Comparison of ENCODE assay signal across 35 cellular contexts in genomic region chr5:132646867-132647266, GRCh38. TPM values are rescaled to one million over a fixed set of nuclear protein-coding genes. Genes with fewer than 3 reads are reported as not detected.
"Had no signal": no experiment of that assay in that cellular context is flagged by ENCODE, and none has a peak within 500 bp of the region (broad histone marks: within the 10 kb centered on the region; RNA-seq: fewer than 3 reads in every experiment).

No MANE protein-coding gene starts in this region.

- H3K4me3 ChIP-seq: adrenal gland, cardiac muscle cell had no signal

- H3K27ac ChIP-seq: adrenal gland, cardiac muscle cell, VCaP had no signal

- H3K27me3 Mint-ChIP-seq: activated B cell treated with CpG ODN at 0.5 μM for 24 hours; activated naive CD4-positive, alpha-beta T cell treated with anti-CD3 and anti-CD28 coated beads, Interleukin-2, amount 50 U/mL, for 24 hours; activated T-cell treated with anti-CD3 and anti-CD28 coated beads, Interleukin-2, amount 50 U/mL, for 24 hours; central memory CD8-positive, alpha-beta T cell had no signal

- FAIRE-seq: astrocyte, bronchial epithelial cell, TTC549 had no signal

- H3K36me3 Mint-ChIP-seq: brain had no signal

- DNase-seq: activated B cell treated with CpG ODN at 0.5 μM for 24 hours; activated CD4-positive, alpha-beta memory T cell treated with anti-CD3 and anti-CD28 coated beads for 36 hours; activated CD4-positive, alpha-beta T cell treated with anti-CD3 and anti-CD28 coated beads for 4 hours; activated CD4-positive, alpha-beta T cell treated with anti-CD3 and anti-CD28 coated beads, Interleukin-2, amount 50 U/mL, for 1 hour; activated CD4-positive, alpha-beta T cell treated with anti-CD3 and anti-CD28 coated beads, Interleukin-2, amount 50 U/mL, for 4 hours; activated CD4-positive, CD25-positive, alpha-beta regulatory T cell treated with anti-CD3 and anti-CD28 coated beads, Interleukin-2, amount 50 U/mL, for 72 hours; activated CD8-positive, alpha-beta memory T cell treated with anti-CD3 and anti-CD28 coated beads, Interleukin-2, amount 50 U/mL, for 48 hours; activated CD8-positive, alpha-beta T cell treated with anti-CD3 and anti-CD28 coated beads for 36 hours; activated effector memory CD4-positive, alpha-beta T cell treated with Interleukin-2 at 50 U/mL for 16 hours; activated gamma-delta T cell; activated naive CD4-positive, alpha-beta T cell treated with anti-CD3 and anti-CD28 coated beads, Interleukin-2, amount 10 ng/mL, durations not matched to agents 7 days and 5 days; activated naive CD4-positive, alpha-beta T cell treated with Interleukin-2 at 50 U/mL for 16 hours; activated T-cell treated with anti-CD3 and anti-CD28 coated beads, Interleukin-2, amount 50 U/mL, for 24 hours; activated T-cell treated with anti-CD3 and anti-CD28 coated beads, Interleukin-2, amount 50 U/mL, for 48 hours; adrenal gland; amniotic stem cell; aorta; caudate nucleus; cerebellar nuclear complex; T-helper 1 cell; T-helper 2 cell; T-helper 9 cell had no signal

- ATAC-seq: activated CD8-positive, alpha-beta T cell treated with anti-CD3 and anti-CD28 coated beads for 36 hours had no signal

- H3K36me3 ChIP-seq: cardiac muscle cell had no signal

- H3K27ac Mint-ChIP-seq: activated B cell treated with CpG ODN at 0.5 μM for 24 hours; activated CD4-positive, alpha-beta memory T cell treated with anti-CD3 and anti-CD28 coated beads for 36 hours; activated CD8-positive, alpha-beta T cell treated with anti-CD3 and anti-CD28 coated beads for 36 hours; activated naive CD4-positive, alpha-beta T cell treated with anti-CD3 and anti-CD28 coated beads, Interleukin-2, amount 10 ng/mL, durations not matched to agents 7 days and 5 days; activated naive CD4-positive, alpha-beta T cell treated with anti-CD3 and anti-CD28 coated beads, Interleukin-2, amount 50 U/mL, for 24 hours; activated naive CD8-positive, alpha-beta T cell; activated T-cell treated with anti-CD3 and anti-CD28 coated beads, Interleukin-2, amount 50 U/mL, for 24 hours; activated T-helper 2 cell treated with anti-CD3 and anti-CD28 coated beads, Interferon-gamma antibody, Interleukin-2, Interleukin-4, amounts not matched to agents 10 μg/mL and 5 μg/mL and 100 μg/mL, durations not matched to agents 14 hours and 24 hours and 36 hours; brain; T-helper 1 cell treated with Interleukin-12 subunit alpha and Interleukin-12 subunit beta and Interleukin-4 antibody, amounts not matched to agents 30 μg/mL and 1 μg/mL, for 36 hours; T-helper 2 cell treated with Interferon-gamma antibody and Interleukin-4, amounts not matched to agents 5 μg/mL and 100 μg/mL, for 36 hours had no signal

- H3K4me1 ChIP-seq: adrenal gland had no signal

- H3K4me3 Mint-ChIP-seq: activated B cell treated with CpG ODN at 0.5 μM for 24 hours; activated CD4-positive, alpha-beta memory T cell treated with anti-CD3 and anti-CD28 coated beads for 36 hours; activated CD8-positive, alpha-beta T cell treated with anti-CD3 and anti-CD28 coated beads for 36 hours; activated naive CD4-positive, alpha-beta T cell treated with anti-CD3 and anti-CD28 coated beads, Interleukin-2, amount 10 ng/mL, durations not matched to agents 7 days and 5 days; activated naive CD4-positive, alpha-beta T cell treated with anti-CD3 and anti-CD28 coated beads, Interleukin-2, amount 50 U/mL, for 24 hours; activated naive CD8-positive, alpha-beta T cell; activated T-cell treated with anti-CD3 and anti-CD28 coated beads, Interleukin-2, amount 50 U/mL, for 24 hours; brain; central memory CD8-positive, alpha-beta T cell; T-helper 1 cell treated with Interleukin-12 subunit alpha and Interleukin-12 subunit beta and Interleukin-4 antibody, amounts not matched to agents 30 μg/mL and 1 μg/mL, for 36 hours; T-helper 2 cell treated with Interferon-gamma antibody and Interleukin-4, amounts not matched to agents 5 μg/mL and 100 μg/mL, for 36 hours had no signal

- H3K27me3 ChIP-seq: adrenal gland, cardiac muscle cell had no signal

- H3K4me1 Mint-ChIP-seq: activated B cell treated with CpG ODN at 0.5 μM for 24 hours; activated naive CD4-positive, alpha-beta T cell treated with anti-CD3 and anti-CD28 coated beads, Interleukin-2, amount 50 U/mL, for 24 hours; brain; central memory CD8-positive, alpha-beta T cell had no signal

RNA-seq across cellular contexts. Expression of gene IL13, which starts 11.1 kb away (rescaled TPM):
- total RNA-seq: aorta, astrocyte, bronchial epithelial cell, cardiac muscle cell, chondrocyte had no signal
- polyA plus RNA-seq: cardiac muscle cell had no signal

RNA-seq across cellular contexts. Expression of gene IL4, which starts 26.9 kb away (rescaled TPM):
- total RNA-seq: activated B cell treated with CpG ODN at 0.5 μM for 24 hours, adrenal gland, aorta, astrocyte, bronchial epithelial cell, cardiac muscle cell, chondrocyte had no signal
- polyA plus RNA-seq: adrenal gland, aorta, cardiac muscle cell had no signal
